ENCODE assay signal across 10 cellular contexts in genomic region chr2:20186078-20186854, GRCh38. TPM values are rescaled to one million over a fixed set of nuclear protein-coding genes. Genes with fewer than 3 reads are reported as not detected.
DNase-seq lines count a peak whose midpoint lies in the region; ATAC-seq and TF ChIP-seq lines count a peak whose summit lies in the region.
"Had no signal": no experiment of that assay in that cellular context is flagged by ENCODE, and none has a peak within 500 bp of the region (broad histone marks: within the 10 kb centered on the region; RNA-seq: fewer than 3 reads in every experiment).

No MANE protein-coding gene starts in this region.

- no peaks in the 10 kb centered on the region for H3K27me3 ChIP-seq in foreskin keratinocyte
- H3K27me3 ChIP-seq: ascending aorta had no signal

- ATAC-seq in foreskin keratinocyte (peak; percentile 18), sciatic nerve (peak; percentile 56), HG02852 (IDR thresholded peaks at IDR 0.05; ENCODE audit: unreplicated experiment) (no peak), HG02763 (IDR thresholded peaks at IDR 0.05; ENCODE audit: unreplicated experiment) (no peak)

- peaks cover 32% of the 10 kb centered on the region for H3K4me1 ChIP-seq in foreskin keratinocyte
- H3K4me1 ChIP-seq: ascending aorta had no signal

- no peak overlapping the region for H3K27ac ChIP-seq in foreskin keratinocyte
- H3K27ac ChIP-seq: ascending aorta, neutrophil had no signal

- intact Hi-C loops in sciatic nerve (cut with DNase I) = no loop called here

- DNase-seq in GM20000 (ENCODE audit: low spot score) (peak; percentile 56), OCI-M1 (lab: John Stamatoyannopoulos, UW) (peak; percentile 90), foreskin keratinocyte (peak in 1 of 2 donors; percentile 33), sciatic nerve (ENCODE audit: low spot score) (no peak), NCI-H524 treated with DMSO at 0.1 percent for 48 hours (lab: John Stamatoyannopoulos, UW) (no peak)
- DNase-seq in activated CD8-positive, alpha-beta memory T cell treated with anti-CD3 and anti-CD28 coated beads, Interleukin-2, amount 50 U/mL, for 4 hours = no peak

- TF ChIP-seq CTCF in GM20000 (IDR thresholded peaks at IDR 0.05; ENCODE audit: extremely low read depth, missing control alignments) = no peak
- TF ChIP-seq CTCF in foreskin keratinocyte (conservative IDR thresholded peaks at IDR 0.05) = no peak

RNA-seq across cellular contexts. Expression of gene SDC1, which starts 38.7 kb away (rescaled TPM):
- total RNA-seq in foreskin keratinocyte (1,300 and 1,305 TPM in 2 replicates), sciatic nerve (0.98 TPM)
- 824 and 890 TPM in 2 replicates for polyA plus RNA-seq in foreskin keratinocyte

Comparison
In these comparisons a context has a peak if more than half of its experiments do, and no peak if none do; other contexts are left out.
1. DNase-seq: peak in GM20000 (single experiment) and OCI-M1 (single experiment); none in sciatic nerve (single experiment), NCI-H524 treated with DMSO at 0.1 percent for 48 hours (single experiment) and activated CD8-positive, alpha-beta memory T cell treated with anti-CD3 and anti-CD28 coated beads, Interleukin-2, amount 50 U/mL, for 4 hours (single experiment).
2. ATAC-seq: peak in foreskin keratinocyte (single experiment) and sciatic nerve (single experiment); none in HG02852 (single experiment) and HG02763 (single experiment).
3. RNA of gene SDC1, which starts 38.7 kb away (total RNA-seq): 1,300 to 1,305 TPM in foreskin keratinocyte; 0.98 TPM in sciatic nerve (single experiment); every median in the first group is over 100 times any median in the second.